In genomic region chr17:21164226-21165019, GRCh38 we compare ENCODE assay signal across 1 cellular context.
TF ChIP-seq lines count a peak whose summit lies in the region.

No MANE protein-coding gene starts in this region.

TF ChIP-seq in HepG2, 621 proteins besides CTCF, POLR2A, EP300 and RAD21:
- TF ChIP-seq DBP (CRISPR knock-in tag; IDR thresholded peaks at IDR 0.05; ENCODE audit: not compliant biosample characterization): no peak
